ENCODE assay signal across 8 cellular contexts in genomic region chr6:144219056-144219685, GRCh38.
DNase-seq lines count a peak whose midpoint lies in the region; ATAC-seq and TF ChIP-seq lines count a peak whose summit lies in the region.

No MANE protein-coding gene starts in this region.

- WGBS in IMR-90 (ENCODE audit: extremely low coverage in 2 of 2, insufficient read length in 1 of 2), 2 experiments, result no CpG with 5 or more reads among the region's 3 CpGs
- WGBS in gastroesophageal sphincter (ENCODE audit: low coverage in 1 of 2), 2 donors, result 64% methylated on average over 3 of the region's 3 CpGs
- WGBS in suprapubic skin, result 72% methylated on average over 3 of the region's 3 CpGs

- H3K9ac ChIP-seq in IMR-90 (ENCODE audit: low read depth, low read length), result no peak overlapping the region
- H3K9ac ChIP-seq in SU-DHL-6 (ENCODE audit: low read length), result no peak overlapping the region

- no peaks in the 10 kb centered on the region for H4K20me1 ChIP-seq in IMR-90 (ENCODE audit: insufficient read depth, low read length)
- no peaks in the 10 kb centered on the region for H4K20me1 ChIP-seq in SU-DHL-6 (ENCODE audit: low read depth, low read length)

- CTCF ChIA-PET in IMR-90 (lab: Yijun Ruan, JAX), result interaction anchor here (0.6 to 1.8 kb wide), 3 partner anchors 102 to 262 kb away, joined by 3 to 4 read pairs (median 3); no protein-coding TSS in a partner anchor

- no peak overlapping the region for H2BK15ac ChIP-seq in IMR-90 (ENCODE audit: low read depth, low read length)

- TF ChIP-seq POLR2A in IMR-90 (IDR thresholded peaks at IDR 0.05; ENCODE audit: low read depth, low read length), result no peak
- no peak for TF ChIP-seq POLR2A in gastroesophageal sphincter (IDR thresholded peaks at IDR 0.05)
- no peak for TF ChIP-seq POLR2A in suprapubic skin (IDR thresholded peaks at IDR 0.05)

- H3K9me1 ChIP-seq in IMR-90 (ENCODE audit: insufficient read depth, low read length), result peaks cover 5% of the 10 kb centered on the region

- TF ChIP-seq EP300 in gastroesophageal sphincter (IDR thresholded peaks at IDR 0.05), result no peak
- no peak for TF ChIP-seq EP300 in suprapubic skin (IDR thresholded peaks at IDR 0.05)

- H3K4me3 ChIP-seq in IMR-90 (ENCODE audit: insufficient read depth, low read depth, low read length) (no peak overlapping the region), SU-DHL-6 (ENCODE audit: insufficient read depth, low read length, poor library complexity, severe bottlenecking) (no peak overlapping the region), gastroesophageal sphincter (no peak overlapping the region), suprapubic skin (no peak overlapping the region)

- H3K4me1 ChIP-seq in IMR-90 (ENCODE audit: control insufficient read depth, insufficient read depth, low read length) (peaks cover 8% of the 10 kb centered on the region), gastroesophageal sphincter (peaks cover 0 to 22% (median 8%) of the 10 kb centered on the region in 3 donors), suprapubic skin (peaks cover 16% of the 10 kb centered on the region)

- DNase-seq in DMS79 treated with DMSO at 0.1 percent for 48 hours (lab: John Stamatoyannopoulos, UW), result peak; percentile 4
- no peak for DNase-seq in DMS79 (lab: John Stamatoyannopoulos, UW)
- DNase-seq in IMR-90, result peak; percentile 71
- no peak for DNase-seq in suprapubic skin (ENCODE audit: low spot score in 2 of 2)
- DNase-seq in stimulated activated CD4-positive, alpha-beta T cell treated with anti-CD3 and anti-CD28 coated beads, Interleukin-4, amount 100 ng/mL, for 1 hour, result no peak
- DNase-seq in NCI-H128 (lab: John Stamatoyannopoulos, UW; ENCODE audit: unreplicated experiment), result no peak

- no peaks in the 10 kb centered on the region for H3K36me3 ChIP-seq in IMR-90 (ENCODE audit: control insufficient read depth, insufficient read depth, low read length)
- H3K36me3 ChIP-seq in SU-DHL-6 (ENCODE audit: low read length), result no peaks in the 10 kb centered on the region
- no peaks in the 10 kb centered on the region for H3K36me3 ChIP-seq in gastroesophageal sphincter
- H3K36me3 ChIP-seq in suprapubic skin, result no peaks in the 10 kb centered on the region

- intact Hi-C loops in IMR-90 (cut with micrococcal nuclease), result loop anchor here (5.0 kb wide), 1 partner anchor 1747 kb away; no protein-coding TSS in a partner anchor

- no peaks in the 10 kb centered on the region for H3K9me2 ChIP-seq in SU-DHL-6 (replicated peaks; ENCODE audit: insufficient read depth, low read length)

- no peak overlapping the region for H3K14ac ChIP-seq in IMR-90 (replicated peaks; ENCODE audit: low read depth, low read length)

- H3K4me2 ChIP-seq in IMR-90 (ENCODE audit: low read depth, low read length) (no peak overlapping the region), SU-DHL-6 (ENCODE audit: low read depth, low read length, poor library complexity, severe bottlenecking) (no peak overlapping the region)

- H3K27ac ChIP-seq in IMR-90 (ENCODE audit: insufficient read depth, low read length) (no peak overlapping the region), SU-DHL-6 (ENCODE audit: low read depth, low read length) (no peak overlapping the region), gastroesophageal sphincter (no peak overlapping the region), suprapubic skin (no peak overlapping the region)

- no peak overlapping the region for H3K4ac ChIP-seq in IMR-90 (ENCODE audit: low read depth, low read length)

- no peak overlapping the region for H3K56ac ChIP-seq in IMR-90 (ENCODE audit: extremely low read depth, insufficient read depth, low read length)

- no peak overlapping the region for H2BK20ac ChIP-seq in IMR-90 (ENCODE audit: low read depth, low read length)

- H3K79me1 ChIP-seq in IMR-90 (ENCODE audit: low read depth in 1 of 2, low read length in 2 of 2), result no peaks in the 10 kb centered on the region

- no peaks in the 10 kb centered on the region for H3K27me3 ChIP-seq in IMR-90 (ENCODE audit: control insufficient read depth, insufficient read depth, low read length)
- no peaks in the 10 kb centered on the region for H3K27me3 ChIP-seq in SU-DHL-6 (ENCODE audit: low read length)
- H3K27me3 ChIP-seq in gastroesophageal sphincter, result no peaks in the 10 kb centered on the region
- H3K27me3 ChIP-seq in suprapubic skin, result no peaks in the 10 kb centered on the region

- no peak overlapping the region for H3K18ac ChIP-seq in IMR-90 (ENCODE audit: low read depth, low read length)

- no peak overlapping the region for H2AK5ac ChIP-seq in IMR-90 (ENCODE audit: low read depth, low read length)

- H3K9me3 ChIP-seq in IMR-90 (ENCODE audit: control insufficient read depth, insufficient read depth, low read length) (no peaks in the 10 kb centered on the region), SU-DHL-6 (ENCODE audit: insufficient read depth, low read length) (no peaks in the 10 kb centered on the region), gastroesophageal sphincter (no peaks in the 10 kb centered on the region), suprapubic skin (no peaks in the 10 kb centered on the region)

- no peak overlapping the region for H3K23ac ChIP-seq in IMR-90 (ENCODE audit: low read depth, low read length)

- dilution Hi-C loops in IMR-90 (cut with HindIII; ENCODE audit: low sequenced_read_pairs, unreplicated experiment), result no loop called here

- no peak overlapping the region for H2AK9ac ChIP-seq in IMR-90 (replicated peaks; ENCODE audit: low read depth, low read length, poor library complexity)

- no peak overlapping the region for H4K8ac ChIP-seq in IMR-90 (ENCODE audit: low read depth in 2 of 2, low read length in 2 of 2)

- H4K5ac ChIP-seq in IMR-90 (ENCODE audit: low read depth, low read length), result no peak overlapping the region

- no TSS peak for BruUV-seq in IMR-90 (replicated peaks; lab: Mats Ljungman, UMichigan)

- peak; percentile 56 for TF ChIP-seq RAD21 in IMR-90 (IDR thresholded peaks at IDR 0.05; ENCODE audit: low read length)

- POLR2A ChIA-PET in IMR-90 (lab: Charles Lee; ENCODE audit: unreplicated experiment), result no interaction called here

- H2AFZ ChIP-seq in IMR-90 (replicated peaks; ENCODE audit: low read length, poor library complexity), result no peak overlapping the region
- no peak overlapping the region for H2AFZ ChIP-seq in SU-DHL-6 (ENCODE audit: low read depth, low read length, severe bottlenecking)

- ATAC-seq in IMR-90 (ENCODE audit: low read depth), result no peak
- ATAC-seq in gastroesophageal sphincter, result no peak

- no peaks in the 10 kb centered on the region for H3K79me2 ChIP-seq in SU-DHL-6 (ENCODE audit: insufficient read depth, low read length)

- no peak overlapping the region for H4K91ac ChIP-seq in IMR-90 (ENCODE audit: insufficient read depth, low read depth, low read length)

- in situ Hi-C loops in IMR-90 (cut with MboI; ENCODE audit: low sequenced_read_pairs), result no loop called here

- H2BK120ac ChIP-seq in IMR-90 (ENCODE audit: low read depth, low read length), result no peak overlapping the region

- no peaks in the 10 kb centered on the region for H3F3A ChIP-seq in SU-DHL-6 (ENCODE audit: insufficient read depth)

- H2BK5ac ChIP-seq in IMR-90 (ENCODE audit: low read depth, low read length, poor library complexity, severe bottlenecking), result no peak overlapping the region

- TF ChIP-seq CTCF in IMR-90 (conservative IDR thresholded peaks at IDR 0.05; ENCODE audit: low read depth, low read length), result peak; percentile 73
- peak; percentile 24 for TF ChIP-seq CTCF in SU-DHL-6 (IDR thresholded peaks at IDR 0.05; ENCODE audit: insufficient read depth, low read length, poor library complexity, severe bottlenecking)
- peak; percentile 42 to 64 (median 50) for TF ChIP-seq CTCF in gastroesophageal sphincter (IDR thresholded peaks at IDR 0.05)
- TF ChIP-seq CTCF in suprapubic skin (IDR thresholded peaks at IDR 0.05), result peak; percentile 20 to 30

TF ChIP-seq in IMR-90, 13 proteins besides CTCF, POLR2A, EP300 and RAD21:
- TF ChIP-seq CEBPB (IDR thresholded peaks at IDR 0.05; ENCODE audit: low read depth, low read length) (no peak), SMC3 (IDR thresholded peaks at IDR 0.05; ENCODE audit: low read depth, low read length) (peak; percentile 55)

Comparison
In these comparisons a context has a peak if more than half of its experiments do, and no peak if none do; other contexts are left out.
1. DNase-seq: peak in DMS79 treated with DMSO at 0.1 percent for 48 hours (single experiment) and IMR-90 (single experiment); none in DMS79 (single experiment), suprapubic skin (0 of 2), stimulated activated CD4-positive, alpha-beta T cell treated with anti-CD3 and anti-CD28 coated beads, Interleukin-4, amount 100 ng/mL, for 1 hour (single experiment) and NCI-H128 (single experiment).
2. Peak in every context shown above with its lines, with median percentiles within 50 percentile points of each other: CTCF ChIP-seq.